In the genomic region with DNA sequence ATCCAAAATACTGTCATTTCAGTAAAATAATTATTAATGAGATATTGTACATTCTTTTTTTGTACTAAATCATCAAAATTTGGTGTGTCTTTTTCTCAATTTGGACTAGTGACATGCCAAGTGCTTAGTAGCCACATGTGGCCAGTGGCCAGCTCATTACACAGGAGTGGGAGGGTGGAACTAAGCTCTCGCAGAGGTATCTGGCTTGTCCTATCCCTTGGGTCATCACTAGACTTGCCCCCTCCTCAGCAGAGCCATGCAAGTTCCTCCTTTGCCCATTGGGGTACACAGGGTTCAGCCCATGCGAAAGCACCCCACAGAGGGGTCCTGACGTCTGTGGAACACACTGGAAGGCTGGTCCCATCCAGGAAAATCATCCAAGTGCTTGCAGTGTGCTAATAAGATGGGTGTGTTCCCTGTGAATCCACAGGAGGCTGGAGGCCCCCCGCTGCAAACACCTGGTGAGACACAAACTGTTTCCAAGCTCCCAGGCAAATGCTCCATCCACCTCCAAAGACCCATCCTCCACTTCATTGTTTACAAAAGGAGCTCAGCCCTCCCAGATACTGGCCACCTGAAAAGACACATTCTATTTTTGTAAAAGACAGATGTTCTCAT, we compare ENCODE assay signal across 1 cellular context.
TF ChIP-seq lines count a peak whose summit lies in the region.

No MANE protein-coding gene starts in this region.

TF ChIP-seq in SK-N-SH, 30 proteins besides CTCF, POLR2A, EP300 and RAD21:
- TF ChIP-seq, protein P1, sequence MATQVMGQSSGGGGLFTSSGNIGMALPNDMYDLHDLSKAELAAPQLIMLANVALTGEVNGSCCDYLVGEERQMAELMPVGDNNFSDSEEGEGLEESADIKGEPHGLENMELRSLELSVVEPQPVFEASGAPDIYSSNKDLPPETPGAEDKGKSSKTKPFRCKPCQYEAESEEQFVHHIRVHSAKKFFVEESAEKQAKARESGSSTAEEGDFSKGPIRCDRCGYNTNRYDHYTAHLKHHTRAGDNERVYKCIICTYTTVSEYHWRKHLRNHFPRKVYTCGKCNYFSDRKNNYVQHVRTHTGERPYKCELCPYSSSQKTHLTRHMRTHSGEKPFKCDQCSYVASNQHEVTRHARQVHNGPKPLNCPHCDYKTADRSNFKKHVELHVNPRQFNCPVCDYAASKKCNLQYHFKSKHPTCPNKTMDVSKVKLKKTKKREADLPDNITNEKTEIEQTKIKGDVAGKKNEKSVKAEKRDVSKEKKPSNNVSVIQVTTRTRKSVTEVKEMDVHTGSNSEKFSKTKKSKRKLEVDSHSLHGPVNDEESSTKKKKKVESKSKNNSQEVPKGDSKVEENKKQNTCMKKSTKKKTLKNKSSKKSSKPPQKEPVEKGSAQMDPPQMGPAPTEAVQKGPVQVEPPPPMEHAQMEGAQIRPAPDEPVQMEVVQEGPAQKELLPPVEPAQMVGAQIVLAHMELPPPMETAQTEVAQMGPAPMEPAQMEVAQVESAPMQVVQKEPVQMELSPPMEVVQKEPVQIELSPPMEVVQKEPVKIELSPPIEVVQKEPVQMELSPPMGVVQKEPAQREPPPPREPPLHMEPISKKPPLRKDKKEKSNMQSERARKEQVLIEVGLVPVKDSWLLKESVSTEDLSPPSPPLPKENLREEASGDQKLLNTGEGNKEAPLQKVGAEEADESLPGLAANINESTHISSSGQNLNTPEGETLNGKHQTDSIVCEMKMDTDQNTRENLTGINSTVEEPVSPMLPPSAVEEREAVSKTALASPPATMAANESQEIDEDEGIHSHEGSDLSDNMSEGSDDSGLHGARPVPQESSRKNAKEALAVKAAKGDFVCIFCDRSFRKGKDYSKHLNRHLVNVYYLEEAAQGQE (IDR thresholded peaks at IDR 0.05; ENCODE audit: low read depth, low read length), result no peak
- TF ChIP-seq FOXJ3 (CRISPR knock-in tag; IDR thresholded peaks at IDR 0.05) (no peak), ELF1 (IDR thresholded peaks at IDR 0.05) (no peak), EZH2phosphoT487 (IDR thresholded peaks at IDR 0.05; ENCODE audit: borderline replicate concordance, low read depth) (no peak), ZBTB33 (IDR thresholded peaks at IDR 0.05; ENCODE audit: borderline replicate concordance, low read depth) (no peak), JUND (IDR thresholded peaks at IDR 0.05) (no peak), POLR2AphosphoS5 (IDR thresholded peaks at IDR 0.05; ENCODE audit: low read depth, low read length) (no peak), TCF12 (IDR thresholded peaks at IDR 0.05) (no peak), GATA2 (CRISPR knock-in tag; IDR thresholded peaks at IDR 0.05) (no peak), SMC3 (IDR thresholded peaks at IDR 0.05; ENCODE audit: low read depth, low read length) (no peak), GABPA (IDR thresholded peaks at IDR 0.05; ENCODE audit: low read depth) (no peak)
